ENCODE assay signal across 10 cellular contexts in the genomic region with DNA sequence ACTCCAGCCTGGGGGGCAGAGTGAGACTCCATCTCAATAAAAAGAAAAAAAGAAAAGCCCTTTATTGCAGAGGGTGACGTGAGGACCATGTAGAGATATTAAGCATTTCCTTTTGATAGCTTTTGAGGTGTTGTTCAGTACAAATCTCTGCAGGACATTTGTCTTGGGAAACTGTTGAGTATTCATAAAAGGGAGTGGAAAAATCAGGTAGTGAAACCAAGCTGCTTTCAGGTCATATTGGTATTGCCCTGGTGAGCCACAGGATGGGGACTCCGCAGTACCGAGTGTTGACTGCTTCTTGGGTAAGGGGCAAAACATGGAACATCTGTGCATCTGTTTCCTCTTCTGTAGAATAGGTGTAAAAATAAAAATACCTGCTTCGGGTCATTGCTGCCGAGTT. TPM values are rescaled to one million over a fixed set of nuclear protein-coding genes. Genes with fewer than 3 reads are reported as not detected.
A peak's percentile ranks its signal among the peaks of the same experiment; 100 is the strongest.
DNase-seq lines count a peak whose midpoint lies in the region; ATAC-seq and TF ChIP-seq lines count a peak whose summit lies in the region.
"Had no signal": no experiment of that assay in that cellular context is flagged by ENCODE, and none has a peak within 500 bp of the region (broad histone marks: within the 10 kb centered on the region; RNA-seq: fewer than 3 reads in every experiment).

No MANE protein-coding gene starts in this region.

- H3K4me3 Mint-ChIP-seq in CD4-positive, alpha-beta memory T cell, result peak overlapping the region in 1 of 8 donors; percentile 60
- H3K4me3 Mint-ChIP-seq in activated naive CD8-positive, alpha-beta T cell treated with anti-CD3 and anti-CD28 coated beads, Interleukin-2, amount 50 U/mL, for 24 hours, result no peak overlapping the region

- no peaks in the 10 kb centered on the region for H3K36me3 ChIP-seq in CD4-positive, alpha-beta memory T cell (ENCODE audit: insufficient read depth, low read length)
- no peaks in the 10 kb centered on the region for H3K36me3 ChIP-seq in gastrocnemius medialis

- no peak for TF ChIP-seq POLR2A in gastrocnemius medialis (IDR thresholded peaks at IDR 0.05)

- no peak overlapping the region for H3K4me3 ChIP-seq in CD4-positive, alpha-beta memory T cell (ENCODE audit: low read length in 2 of 2)
- H3K4me3 ChIP-seq in gastrocnemius medialis, result no peak overlapping the region

- no peaks in the 10 kb centered on the region for H3K9me3 ChIP-seq in CD4-positive, alpha-beta memory T cell (ENCODE audit: control insufficient read depth in 1 of 2, low read length in 2 of 2)
- no peaks in the 10 kb centered on the region for H3K9me3 ChIP-seq in gastrocnemius medialis

- TF ChIP-seq CTCF in gastrocnemius medialis (IDR thresholded peaks at IDR 0.05 in 4 of 5, conservative IDR thresholded peaks at IDR 0.05 in 1 of 5), result no peak

- no peaks in the 10 kb centered on the region for H3K27me3 ChIP-seq in CD4-positive, alpha-beta memory T cell (ENCODE audit: insufficient read depth, low read length)
- no peaks in the 10 kb centered on the region for H3K27me3 ChIP-seq in gastrocnemius medialis

- intact Hi-C loops in CD4-positive, alpha-beta memory T cell (cut with micrococcal nuclease), result no loop called here
- intact Hi-C loops in gastrocnemius medialis (cut with DNase I; ENCODE audit: low total_unique reads), result no loop called here

- H3K9me3 Mint-ChIP-seq in CD4-positive, alpha-beta memory T cell, result no peaks in the 10 kb centered on the region
- no peaks in the 10 kb centered on the region for H3K9me3 Mint-ChIP-seq in activated naive CD8-positive, alpha-beta T cell treated with anti-CD3 and anti-CD28 coated beads, Interleukin-2, amount 50 U/mL, for 24 hours

- DNase-seq in CD4-positive, alpha-beta memory T cell, result no peak
- DNase-seq in activated naive CD8-positive, alpha-beta T cell treated with anti-CD3 and anti-CD28 coated beads, Interleukin-2, amount 50 U/mL, for 24 hours, result no peak
- DNase-seq in gastrocnemius medialis (no peak), NCI-H345 treated with DMSO at 0.1 percent for 48 hours (lab: John Stamatoyannopoulos, UW; ENCODE audit: unreplicated experiment) (no peak), kidney tubule cell (ENCODE audit: low spot score) (no peak), NCI-H82 treated with DMSO at 0.1 percent for 48 hours (lab: John Stamatoyannopoulos, UW; ENCODE audit: unreplicated experiment) (no peak)
- DNase-seq: activated T-cell treated with anti-CD3 and anti-CD28 coated beads for 4 hours had no signal

- H3K4me1 Mint-ChIP-seq in CD4-positive, alpha-beta memory T cell, result peaks cover 34 to 51% (median 41%) of the 10 kb centered on the region in 4 donors
- peaks cover 65% of the 10 kb centered on the region for H3K4me1 Mint-ChIP-seq in activated naive CD8-positive, alpha-beta T cell treated with anti-CD3 and anti-CD28 coated beads, Interleukin-2, amount 50 U/mL, for 24 hours

- H3K27me3 Mint-ChIP-seq in CD4-positive, alpha-beta memory T cell, result no peaks in the 10 kb centered on the region
- no peaks in the 10 kb centered on the region for H3K27me3 Mint-ChIP-seq in activated naive CD8-positive, alpha-beta T cell treated with anti-CD3 and anti-CD28 coated beads, Interleukin-2, amount 50 U/mL, for 24 hours

- in situ Hi-C loops in gastrocnemius medialis (cut with MboI; ENCODE audit: low sequenced_read_pairs in 4 of 4), result no loop called here

- peaks cover 42% of the 10 kb centered on the region for H3K4me1 ChIP-seq in CD4-positive, alpha-beta memory T cell (ENCODE audit: insufficient read depth, low read length)
- H3K4me1 ChIP-seq in gastrocnemius medialis, result no peaks in the 10 kb centered on the region

- no peak overlapping the region for H3K27ac ChIP-seq in CD4-positive, alpha-beta memory T cell (ENCODE audit: low read depth, low read length)
- H3K27ac ChIP-seq in gastrocnemius medialis, result no peak overlapping the region
- H3K27ac ChIP-seq: C4-2B had no signal

- peak; percentile 64 for ATAC-seq in GM19395 (IDR thresholded peaks at IDR 0.05; ENCODE audit: unreplicated experiment)
- peak; percentile 40 for ATAC-seq in HG03060 (IDR thresholded peaks at IDR 0.05; ENCODE audit: low read depth, unreplicated experiment)
- ATAC-seq in activated naive CD8-positive, alpha-beta T cell treated with anti-CD3 and anti-CD28 coated beads, Interleukin-2, amount 50 U/mL, for 24 hours, result peak; percentile 62
- ATAC-seq in gastrocnemius medialis, result no peak

- peaks cover 22 to 23% of the 10 kb centered on the region in 2 donors for H3K36me3 Mint-ChIP-seq in CD4-positive, alpha-beta memory T cell
- peaks cover 28% of the 10 kb centered on the region for H3K36me3 Mint-ChIP-seq in activated naive CD8-positive, alpha-beta T cell treated with anti-CD3 and anti-CD28 coated beads, Interleukin-2, amount 50 U/mL, for 24 hours (ENCODE audit: low read depth)

- peak overlapping the region in 4 of 7 donors; percentile 35 to 92 (median 79) for H3K27ac Mint-ChIP-seq in CD4-positive, alpha-beta memory T cell
- H3K27ac Mint-ChIP-seq in activated naive CD8-positive, alpha-beta T cell treated with anti-CD3 and anti-CD28 coated beads, Interleukin-2, amount 50 U/mL, for 24 hours, result no peak overlapping the region

- CTCF ChIA-PET in CD4-positive, alpha-beta memory T cell (lab: Charles Lee; ENCODE audit: partially characterized antibody), result interaction anchor here (6.3 kb wide), 1 partner anchor 9 kb away, joined by 28 read pairs; a partner anchor contains a TSS

- POLR2A ChIA-PET in CD4-positive, alpha-beta memory T cell (lab: Charles Lee; ENCODE audit: partially characterized antibody), result interaction anchor here (0.6 to 5.1 kb wide), 2 partner anchors 10 to 43 kb away, joined by 3 to 60 read pairs; a partner anchor contains a TSS

RNA-seq across cellular contexts. Expression of a gene that starts 9.9 kb away (rescaled TPM):
- total RNA-seq in CD4-positive, alpha-beta memory T cell, result 10 to 100 TPM; 72.4 to 72.8 TPM
- polyA plus RNA-seq in CD4-positive, alpha-beta memory T cell, result 10 to 100 TPM in 1 of 2 donors, 1 to 10 TPM in 1; 6.1 to 16.0 TPM
- 10 to 100 TPM in 2 of 4 donors, 1 to 10 TPM in 2; 5.5 to 21.7 (median 11.3) TPM for total RNA-seq in gastrocnemius medialis

RNA-seq across cellular contexts. Expression of a gene that starts 36.0 kb away (rescaled TPM):
- total RNA-seq in CD4-positive, alpha-beta memory T cell, result 10 to 100 TPM; 13.9 to 14.9 TPM
- 10 to 100 TPM; 29.7 to 38.3 TPM for polyA plus RNA-seq in CD4-positive, alpha-beta memory T cell
- total RNA-seq in gastrocnemius medialis, result 1 to 10 TPM; 4.4 to 9.4 (median 7.6) TPM

Comparison
In these comparisons a context has a peak if more than half of its experiments do, and no peak if none do; other contexts are left out.
1. ATAC-seq: peak in GM19395 (single experiment), HG03060 (single experiment) and activated naive CD8-positive, alpha-beta T cell treated with anti-CD3 and anti-CD28 coated beads, Interleukin-2, amount 50 U/mL, for 24 hours (single experiment); none in gastrocnemius medialis (0 of 2).